Comparison of ENCODE assay signal across 13 cellular contexts in genomic region chr3:98763814-98764691, GRCh38.
DNase-seq lines count a peak whose midpoint lies in the region; ATAC-seq and TF ChIP-seq lines count a peak whose summit lies in the region.
"Had no signal": no experiment of that assay in that cellular context is flagged by ENCODE, and none has a peak within 500 bp of the region (broad histone marks: within the 10 kb centered on the region; RNA-seq: fewer than 3 reads in every experiment).

No MANE protein-coding gene starts in this region.

- ATAC-seq in GM21423 (IDR thresholded peaks at IDR 0.05; ENCODE audit: unreplicated experiment) (no peak), HG03432 (IDR thresholded peaks at IDR 0.05; ENCODE audit: unreplicated experiment) (no peak), GM21526 (IDR thresholded peaks at IDR 0.05; ENCODE audit: low FRiP score, unreplicated experiment) (no peak)

- no peaks in the 10 kb centered on the region for H3K36me3 ChIP-seq in rectal smooth muscle tissue (ENCODE audit: control insufficient read depth, insufficient read depth, low read length)
- H3K36me3 ChIP-seq: uterus had no signal

- no peaks in the 10 kb centered on the region for H3K27me3 ChIP-seq in rectal smooth muscle tissue (ENCODE audit: control insufficient read depth, insufficient read depth, low read length)
- H3K27me3 ChIP-seq: uterus had no signal

- H3K9ac ChIP-seq in rectal smooth muscle tissue (ENCODE audit: low read length), result no peak overlapping the region

- peak overlapping the region; percentile 31; the same call in 1 of the 2 replicates for H3K4me3 ChIP-seq in GM08714 (ENCODE audit: low read length)
- H3K4me3 ChIP-seq in fibroblast of pulmonary artery (replicated peaks; ENCODE audit: low read depth, low read length), result no peak overlapping the region
- H3K4me3 ChIP-seq in rectal smooth muscle tissue (ENCODE audit: low read length), result peak overlapping the region; percentile 13
- H3K4me3 ChIP-seq: uterus had no signal

- H3K4me1 ChIP-seq in rectal smooth muscle tissue (ENCODE audit: control insufficient read depth, insufficient read depth, low read length), result no peaks in the 10 kb centered on the region
- H3K4me1 ChIP-seq: uterus had no signal

- peak; percentile 68 to 84 for DNase-seq in NOMO-1 (lab: John Stamatoyannopoulos, UW; ENCODE audit: unreplicated experiment in 2 of 2)
- peak; percentile 51 for DNase-seq in fibroblast of pulmonary artery (ENCODE audit: low read depth)
- DNase-seq in NCI-H524 treated with DMSO at 0.1 percent for 48 hours (lab: John Stamatoyannopoulos, UW), result no peak
- DNase-seq: activated CD4-positive, alpha-beta T cell treated with anti-CD3 and anti-CD28 coated beads, Interleukin-2, amount 10 ng/mL, durations not matched to agents 7 days and 5 days; activated naive CD8-positive, alpha-beta T cell treated with anti-CD3 and anti-CD28 coated beads, Interleukin-2, amount 10 ng/mL, durations not matched to agents 7 days and 5 days; CD4-positive, CD25-positive, alpha-beta regulatory T cell had no signal

- H3K27ac ChIP-seq in rectal smooth muscle tissue (ENCODE audit: low read depth, low read length), result no peak overlapping the region
- H3K27ac ChIP-seq: epithelial cell of prostate, uterus had no signal

- no peak for TF ChIP-seq CTCF in fibroblast of pulmonary artery (IDR thresholded peaks at IDR 0.05; ENCODE audit: low read length, missing control alignments)
